20 cellular contexts compared by ENCODE assay signal in the genomic region with DNA sequence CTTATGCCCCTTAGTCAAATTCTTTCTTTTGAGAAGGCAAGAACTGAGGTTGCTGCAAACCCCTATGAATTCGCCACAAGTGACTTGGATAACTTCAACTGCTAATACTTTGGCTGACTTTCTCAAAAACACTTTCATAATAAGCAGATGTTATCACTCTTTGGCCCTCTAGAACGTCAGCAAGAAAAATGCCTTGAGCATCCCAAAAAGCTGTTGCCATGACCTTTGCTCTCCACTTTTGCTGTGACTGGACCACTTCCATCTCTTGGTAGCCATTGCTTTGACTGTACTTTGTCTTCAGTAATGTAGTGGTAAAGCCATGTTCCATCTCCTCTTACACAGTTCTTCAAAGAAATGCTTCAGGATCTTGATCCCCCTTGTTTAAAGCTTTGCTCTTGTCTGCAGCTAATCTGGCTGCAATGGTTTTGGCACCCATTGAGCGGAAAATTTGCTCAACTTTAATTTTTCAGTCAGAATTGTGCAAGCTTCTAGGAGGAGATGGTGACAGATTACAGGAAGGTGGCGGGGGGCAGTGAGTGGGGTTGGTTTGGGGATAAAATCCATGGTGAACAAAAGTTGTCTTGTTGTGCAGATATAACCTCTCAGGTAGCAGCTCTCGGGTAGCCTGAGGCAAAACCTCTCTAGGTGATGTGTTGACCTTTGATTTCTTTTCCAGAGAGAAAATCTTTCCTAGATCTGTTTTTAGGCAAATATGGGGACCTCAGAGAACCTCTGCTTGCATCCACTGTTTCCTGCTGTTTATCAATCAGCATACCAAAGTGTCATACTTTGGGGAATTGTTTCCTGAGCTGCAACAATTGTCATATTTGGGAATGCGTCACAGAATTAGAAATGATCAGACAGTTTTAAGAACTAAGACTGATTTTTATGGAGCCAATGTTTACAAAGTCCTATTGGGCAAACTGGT.
A peak's percentile ranks its signal among the peaks of the same experiment; 100 is the strongest.
DNase-seq lines count a peak whose midpoint lies in the region; ATAC-seq and TF ChIP-seq lines count a peak whose summit lies in the region.
"Had no signal": no experiment of that assay in that cellular context is flagged by ENCODE, and none has a peak within 500 bp of the region (broad histone marks: within the 10 kb centered on the region; RNA-seq: fewer than 3 reads in every experiment).

No MANE protein-coding gene starts in this region.

- H3K79me2 ChIP-seq in neural progenitor cell (ENCODE audit: low read depth): no peaks in the 10 kb centered on the region

- no peaks in the 10 kb centered on the region for H3K36me3 Mint-ChIP-seq in natural killer cell treated with Interleukin-12 subunit alpha and Interleukin-12 subunit beta and Interleukin-15 and Interleukin-18, amount 100 ng/mL, for 72 hours
- H3K36me3 Mint-ChIP-seq in natural killer cell (no peaks in the 10 kb centered on the region), neural progenitor cell (no peaks in the 10 kb centered on the region)
- H3K36me3 Mint-ChIP-seq in activated CD8-positive, alpha-beta T cell treated with anti-CD3 and anti-CD28 coated beads for 36 hours (ENCODE audit: low read depth): no peaks in the 10 kb centered on the region

- H3K4me1 Mint-ChIP-seq in natural killer cell treated with Interleukin-12 subunit alpha and Interleukin-12 subunit beta and Interleukin-15 and Interleukin-18, amount 100 ng/mL, for 72 hours (ENCODE audit: low read depth in 2 of 2): peaks cover 29 to 33% of the 10 kb centered on the region in 2 donors
- H3K4me1 Mint-ChIP-seq in natural killer cell (peaks cover 11 to 20% of the 10 kb centered on the region in 2 donors), neural progenitor cell (peaks cover 9% of the 10 kb centered on the region)
- H3K4me1 Mint-ChIP-seq in activated CD8-positive, alpha-beta T cell treated with anti-CD3 and anti-CD28 coated beads for 36 hours (ENCODE audit: low read depth): peaks cover 4% of the 10 kb centered on the region
- H3K4me1 Mint-ChIP-seq: endodermal cell had no signal

- no peaks in the 10 kb centered on the region for H3K36me3 ChIP-seq in neural progenitor cell
- H3K36me3 ChIP-seq: heart right ventricle had no signal

- H3K27me3 ChIP-seq in neural progenitor cell: no peaks in the 10 kb centered on the region
- peaks cover 0 to 14% (median 0%) of the 10 kb centered on the region in 45 donors for H3K27me3 ChIP-seq in dorsolateral prefrontal cortex

- H3K4me3 ChIP-seq in fibroblast of mammary gland (ENCODE audit: control insufficient read depth, low read depth, low read length): no peak overlapping the region
- H3K4me3 ChIP-seq in neural progenitor cell: no peak overlapping the region
- H3K4me3 ChIP-seq in dorsolateral prefrontal cortex: no peak overlapping the region
- H3K4me3 ChIP-seq: A549, heart right ventricle, skin epidermis had no signal

- H3K9me3 Mint-ChIP-seq in natural killer cell treated with Interleukin-12 subunit alpha and Interleukin-12 subunit beta and Interleukin-15 and Interleukin-18, amount 100 ng/mL, for 72 hours: peaks cover 2% of the 10 kb centered on the region
- no peaks in the 10 kb centered on the region for H3K9me3 Mint-ChIP-seq in natural killer cell
- no peaks in the 10 kb centered on the region for H3K9me3 Mint-ChIP-seq in neural progenitor cell
- H3K9me3 Mint-ChIP-seq in activated CD8-positive, alpha-beta T cell treated with anti-CD3 and anti-CD28 coated beads for 36 hours: no peaks in the 10 kb centered on the region
- H3K9me3 Mint-ChIP-seq: activated CD4-positive, alpha-beta memory T cell treated with anti-CD3 and anti-CD28 coated beads, Interleukin-2, amount 10 ng/mL, durations not matched to agents 7 days and 5 days; CD4-positive, alpha-beta T cell; endodermal cell had no signal

- H3K27ac Mint-ChIP-seq in natural killer cell treated with Interleukin-12 subunit alpha and Interleukin-12 subunit beta and Interleukin-15 and Interleukin-18, amount 100 ng/mL, for 72 hours: peak overlapping the region; percentile 25 to 60
- H3K27ac Mint-ChIP-seq in natural killer cell: no peak overlapping the region
- no peak overlapping the region for H3K27ac Mint-ChIP-seq in neural progenitor cell
- H3K27ac Mint-ChIP-seq in activated CD8-positive, alpha-beta T cell treated with anti-CD3 and anti-CD28 coated beads for 36 hours: no peak overlapping the region
- H3K27ac Mint-ChIP-seq: activated CD4-positive, alpha-beta memory T cell treated with anti-CD3 and anti-CD28 coated beads, Interleukin-2, amount 10 ng/mL, durations not matched to agents 7 days and 5 days; activated naive CD8-positive, alpha-beta T cell treated with anti-CD3 and anti-CD28 coated beads, Interleukin-2, amount 10 ng/mL, durations not matched to agents 7 days and 5 days; CD4-positive, alpha-beta T cell; endodermal cell had no signal

- H3K27ac ChIP-seq in neural progenitor cell: no peak overlapping the region
- no peak overlapping the region for H3K27ac ChIP-seq in dorsolateral prefrontal cortex
- H3K27ac ChIP-seq: A549 had no signal

- TF ChIP-seq CTCF in natural killer cell (IDR thresholded peaks at IDR 0.05) (no peak), fibroblast of mammary gland (conservative IDR thresholded peaks at IDR 0.05; ENCODE audit: control insufficient read depth, insufficient read depth, low read depth, low read length) (no peak), neural progenitor cell (IDR thresholded peaks at IDR 0.05) (no peak), dorsolateral prefrontal cortex (IDR thresholded peaks at IDR 0.05 in 54 of 56, conservative IDR thresholded peaks at IDR 0.05 in 2 of 56; ENCODE audit: low read depth in 1 of 56, partially characterized antibody in 56 of 56) (no peak)
- TF ChIP-seq CTCF in activated CD8-positive, alpha-beta T cell treated with anti-CD3 and anti-CD28 coated beads for 36 hours (IDR thresholded peaks at IDR 0.05): no peak

- CTCF ChIA-PET in activated CD8-positive, alpha-beta T cell treated with anti-CD3 and anti-CD28 coated beads for 36 hours (lab: Charles Lee): interaction anchor here (1.1 to 1.3 kb wide), 2 partner anchors 195 to 326 kb away, joined by 3 to 4 read pairs; no protein-coding TSS in a partner anchor

- peaks cover 4% of the 10 kb centered on the region for H3K4me1 ChIP-seq in neural progenitor cell
- H3K4me1 ChIP-seq: A549 had no signal

- no peak overlapping the region for H3K4me2 ChIP-seq in neural progenitor cell
- H3K4me2 ChIP-seq: A549 had no signal

- no peak for DNase-seq in natural killer cell treated with Interleukin-12 subunit alpha and Interleukin-12 subunit beta and Interleukin-15 and Interleukin-18, amount 100 ng/mL, for 72 hours (ENCODE audit: low spot score)
- DNase-seq in natural killer cell (no peak), fibroblast of mammary gland (ENCODE audit: low read depth) (peak; percentile 70), neural progenitor cell (ENCODE audit: low spot score) (no peak), left lobe of liver (ENCODE audit: low spot score) (no peak), dorsolateral prefrontal cortex (no peak), NCI-H526 (lab: John Stamatoyannopoulos, UW) (no peak)
- no peak for DNase-seq in activated CD8-positive, alpha-beta T cell treated with anti-CD3 and anti-CD28 coated beads for 36 hours
- DNase-seq: activated CD4-positive, alpha-beta memory T cell treated with anti-CD3 and anti-CD28 coated beads, Interleukin-2, amount 10 ng/mL, durations not matched to agents 7 days and 5 days; activated naive CD8-positive, alpha-beta T cell treated with anti-CD3 and anti-CD28 coated beads, Interleukin-2, amount 10 ng/mL, durations not matched to agents 7 days and 5 days; activated T-cell treated with anti-CD3 and anti-CD28 coated beads, Interleukin-2, amount 50 U/mL, for 48 hours; CD4-positive, alpha-beta T cell; central memory CD4-positive, alpha-beta T cell; DND-41; endodermal cell; heart right ventricle; NCI-H2171; T-helper 1 cell had no signal

- no peaks in the 10 kb centered on the region for H4K20me1 ChIP-seq in neural progenitor cell (ENCODE audit: low read depth)

- H3K27me3 Mint-ChIP-seq in natural killer cell treated with Interleukin-12 subunit alpha and Interleukin-12 subunit beta and Interleukin-15 and Interleukin-18, amount 100 ng/mL, for 72 hours: peaks cover 0 to 10% of the 10 kb centered on the region in 2 donors
- peaks cover 12 to 17% of the 10 kb centered on the region in 2 donors for H3K27me3 Mint-ChIP-seq in natural killer cell (ENCODE audit: low read depth in 2 of 2)
- H3K27me3 Mint-ChIP-seq in neural progenitor cell (ENCODE audit: insufficient read depth, low read depth): peaks cover 2% of the 10 kb centered on the region
- peaks cover 13% of the 10 kb centered on the region for H3K27me3 Mint-ChIP-seq in activated CD8-positive, alpha-beta T cell treated with anti-CD3 and anti-CD28 coated beads for 36 hours
- H3K27me3 Mint-ChIP-seq: CD4-positive, alpha-beta T cell had no signal

- intact Hi-C loops in natural killer cell (cut with micrococcal nuclease): no loop called here
- intact Hi-C loops in dorsolateral prefrontal cortex (cut with DNase I): no loop called here
- intact Hi-C loops in activated CD8-positive, alpha-beta T cell treated with anti-CD3 and anti-CD28 coated beads for 36 hours (cut with micrococcal nuclease): no loop called here

- POLR2A ChIA-PET in activated CD8-positive, alpha-beta T cell treated with anti-CD3 and anti-CD28 coated beads for 36 hours (lab: Charles Lee): interaction anchor here (0.5 kb wide), 1 partner anchor 265 kb away, joined by 3 read pairs; no protein-coding TSS in a partner anchor

- H3F3A ChIP-seq in neural progenitor cell (ENCODE audit: low read depth): no peaks in the 10 kb centered on the region

- no peak overlapping the region for H3K9ac ChIP-seq in neural progenitor cell

- no peaks in the 10 kb centered on the region for H3K9me3 ChIP-seq in neural progenitor cell (ENCODE audit: low read depth)
- H3K9me3 ChIP-seq: A549, heart right ventricle had no signal

- H3K4me3 Mint-ChIP-seq in natural killer cell treated with Interleukin-12 subunit alpha and Interleukin-12 subunit beta and Interleukin-15 and Interleukin-18, amount 100 ng/mL, for 72 hours: peak overlapping the region; percentile 4
- H3K4me3 Mint-ChIP-seq in natural killer cell: no peak overlapping the region
- H3K4me3 Mint-ChIP-seq in neural progenitor cell: no peak overlapping the region
- H3K4me3 Mint-ChIP-seq in activated CD8-positive, alpha-beta T cell treated with anti-CD3 and anti-CD28 coated beads for 36 hours: no peak overlapping the region
- H3K4me3 Mint-ChIP-seq: activated CD4-positive, alpha-beta memory T cell treated with anti-CD3 and anti-CD28 coated beads, Interleukin-2, amount 10 ng/mL, durations not matched to agents 7 days and 5 days; activated naive CD8-positive, alpha-beta T cell treated with anti-CD3 and anti-CD28 coated beads, Interleukin-2, amount 10 ng/mL, durations not matched to agents 7 days and 5 days; CD4-positive, alpha-beta T cell; endodermal cell had no signal

- ATAC-seq in natural killer cell treated with Interleukin-12 subunit alpha and Interleukin-12 subunit beta and Interleukin-15 and Interleukin-18, amount 100 ng/mL, for 72 hours: no peak
- ATAC-seq in natural killer cell (no peak), left lobe of liver (no peak)
- no peak for ATAC-seq in activated CD8-positive, alpha-beta T cell treated with anti-CD3 and anti-CD28 coated beads for 36 hours
- ATAC-seq: A549 had no signal

- H2AFZ ChIP-seq in neural progenitor cell (replicated peaks): peak overlapping the region; percentile 61

Comparison
In these comparisons a context has a peak if more than half of its experiments do, and no peak if none do; other contexts are left out.
1. H3K27ac Mint-ChIP-seq: peak in natural killer cell treated with Interleukin-12 subunit alpha and Interleukin-12 subunit beta and Interleukin-15 and Interleukin-18, amount 100 ng/mL, for 72 hours (2 of 2); none in natural killer cell (0 of 2), neural progenitor cell (single experiment) and activated CD8-positive, alpha-beta T cell treated with anti-CD3 and anti-CD28 coated beads for 36 hours (single experiment).